Comparison of ENCODE assay signal across 8 cellular contexts in the genomic region with DNA sequence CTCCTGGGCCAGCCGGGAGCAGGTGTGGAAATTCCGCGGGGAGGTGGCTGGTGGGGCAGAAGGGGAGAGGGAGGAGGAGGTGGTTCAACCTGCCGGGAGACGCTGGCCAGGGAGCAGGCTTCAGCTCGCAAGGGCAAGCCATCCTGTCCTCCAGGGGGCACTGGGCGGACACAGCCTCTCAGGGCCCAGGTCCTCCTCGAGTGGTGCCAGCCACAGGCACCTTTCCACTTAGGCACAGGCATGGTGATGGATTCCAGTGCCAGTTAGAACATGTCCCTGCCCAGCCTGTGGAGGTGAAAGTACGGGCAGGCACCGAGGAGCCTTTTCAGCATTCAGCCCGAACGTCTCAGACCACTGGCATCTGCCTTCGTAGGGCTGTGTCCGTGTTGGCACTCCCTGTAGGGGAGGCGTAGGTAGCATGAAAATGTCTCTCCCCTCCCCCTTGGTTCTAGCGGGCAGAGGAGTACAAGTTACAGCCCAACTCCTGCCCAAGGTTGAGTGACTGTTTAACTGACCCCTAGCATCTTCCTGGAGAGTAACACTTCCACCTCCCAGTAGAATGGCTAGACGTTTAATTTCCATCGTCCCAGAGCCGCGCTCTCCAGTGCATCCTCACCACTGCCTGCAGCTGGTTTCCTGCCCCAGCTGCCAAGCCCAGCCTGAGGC. TPM values are rescaled to one million over a fixed set of nuclear protein-coding genes. Genes with fewer than 3 reads are reported as not detected.
A peak's percentile ranks its signal among the peaks of the same experiment; 100 is the strongest.
DNase-seq lines count a peak whose midpoint lies in the region; ATAC-seq and TF ChIP-seq lines count a peak whose summit lies in the region.

No MANE protein-coding gene starts in this region.

- H3K4me3 ChIP-seq in HAP-1 (peak overlapping the region; percentile 51), epithelial cell of proximal tubule (ENCODE audit: low read depth, low read length) (peak overlapping the region; percentile 67), muscle layer of colon (ENCODE audit: low read depth in 1 of 2, low read length in 2 of 2) (peak overlapping the region in 1 of 2 donors; percentile 53), uterus (peak overlapping the region; percentile 57)

- H3K4me3 Mint-ChIP-seq in CD4-positive, alpha-beta T cell, result peak overlapping the region; percentile 25

- H3K27me3 Mint-ChIP-seq in CD4-positive, alpha-beta T cell, result peaks cover 65% of the 10 kb centered on the region

- no peaks in the 10 kb centered on the region for H3K9me3 Mint-ChIP-seq in CD4-positive, alpha-beta T cell

- H3K36me3 Mint-ChIP-seq in CD4-positive, alpha-beta T cell (ENCODE audit: low read depth), result no peaks in the 10 kb centered on the region

- no peaks in the 10 kb centered on the region for H3K36me3 ChIP-seq in HAP-1 (replicated peaks)
- no peaks in the 10 kb centered on the region for H3K36me3 ChIP-seq in muscle layer of colon (ENCODE audit: insufficient read depth, low read length)
- H3K36me3 ChIP-seq in uterus, result no peaks in the 10 kb centered on the region

- ATAC-seq in CD4-positive, alpha-beta T cell (ENCODE audit: poor library complexity), result no peak
- ATAC-seq in GM21515 (IDR thresholded peaks at IDR 0.05; ENCODE audit: unreplicated experiment), result no peak
- ATAC-seq in HG02885 (IDR thresholded peaks at IDR 0.05; ENCODE audit: poor library complexity, unreplicated experiment), result no peak

- H3K9ac ChIP-seq in muscle layer of colon (ENCODE audit: low read length), result peak overlapping the region; percentile 8

- POLR2A ChIA-PET in CD4-positive, alpha-beta T cell (lab: Charles Lee), result no interaction called here

- no peak overlapping the region for H3K27ac Mint-ChIP-seq in CD4-positive, alpha-beta T cell

- CTCF ChIA-PET in CD4-positive, alpha-beta T cell (lab: Charles Lee), result no interaction called here

- TF ChIP-seq POLR2A in uterus (IDR thresholded peaks at IDR 0.05), result no peak

- H3K4me1 ChIP-seq in HAP-1 (peaks cover 6% of the 10 kb centered on the region), muscle layer of colon (ENCODE audit: insufficient read depth, low read length) (peaks cover 20% of the 10 kb centered on the region), uterus (peaks cover 0 to 19% of the 10 kb centered on the region in 2 donors)

- H3K27ac ChIP-seq in CD4-positive, alpha-beta T cell (ENCODE audit: low read depth, low read length), result no peak overlapping the region
- H3K27ac ChIP-seq in muscle layer of colon (ENCODE audit: low read depth, low read length) (peak overlapping the region; percentile 40), uterus (peak overlapping the region; percentile 55 to 68)

- intact Hi-C loops in CD4-positive, alpha-beta T cell (cut with DNase I, micrococcal nuclease), result no loop called here
- intact Hi-C loops in uterus (cut with DNase I; ENCODE audit: low total_unique reads), result no loop called here

- in situ Hi-C loops in HAP-1 (cut with MboI; ENCODE audit: low sequenced_read_pairs), result no loop called here
- in situ Hi-C loops in SK-MEL-5 (cut with HindIII; ENCODE audit: low pct_unique_long_range_greater_than_20kb, low sequenced_read_pairs), result no loop called here

- H3K9me3 ChIP-seq in CD4-positive, alpha-beta T cell (ENCODE audit: control insufficient read depth, low read length), result no peaks in the 10 kb centered on the region
- H3K9me3 ChIP-seq in HAP-1 (no peaks in the 10 kb centered on the region), muscle layer of colon (ENCODE audit: low read length) (no peaks in the 10 kb centered on the region), uterus (no peaks in the 10 kb centered on the region)

- H3K4me1 Mint-ChIP-seq in CD4-positive, alpha-beta T cell (ENCODE audit: low read depth), result peaks cover 6% of the 10 kb centered on the region

- TF ChIP-seq CTCF in CD4-positive, alpha-beta T cell (IDR thresholded peaks at IDR 0.05), result no peak
- TF ChIP-seq CTCF in epithelial cell of proximal tubule (conservative IDR thresholded peaks at IDR 0.05; ENCODE audit: low read depth, low read length) (peak; percentile 62), uterus (IDR thresholded peaks at IDR 0.05) (peak; percentile 42 to 63 (median 54))

- DNase-seq in CD4-positive, alpha-beta T cell, result no peak
- peak; percentile 26 to 69 for DNase-seq in HAP-1 (ENCODE audit: low spot score in 2 of 2)
- peak; percentile 71 for DNase-seq in SK-MEL-5 (ENCODE audit: low read depth, low spot score)
- no peak for DNase-seq in epithelial cell of proximal tubule (ENCODE audit: low read depth)
- peak; percentile 49 to 68 for DNase-seq in uterus

- H3K27me3 ChIP-seq in CD4-positive, alpha-beta T cell (ENCODE audit: control insufficient read depth, insufficient read depth, low read length), result peaks cover 43% of the 10 kb centered on the region
- H3K27me3 ChIP-seq in HAP-1 (ENCODE audit: low read depth) (no peaks in the 10 kb centered on the region), muscle layer of colon (ENCODE audit: control insufficient read depth in 1 of 2, insufficient read depth in 2 of 2, low read length in 2 of 2) (no peaks in the 10 kb centered on the region), uterus (no peaks in the 10 kb centered on the region)

RNA-seq across cellular contexts. Expression of a gene that starts 48.9 kb away (rescaled TPM):
- total RNA-seq in CD4-positive, alpha-beta T cell, result under 1 TPM in 1 of 2 experiments, not detected in 1; 0.06 TPM
- total RNA-seq in SK-MEL-5 (2014; rRNA removed; shearing (Covaris generic)), result 13.4 and 14.1 TPM in 2 replicates
- 32.2 and 44.8 TPM in 2 replicates for polyA plus RNA-seq in SK-MEL-5 (2015; cell fraction: cytosol; rRNA removed)
- 18.9 and 21.4 TPM in 2 replicates for polyA plus RNA-seq in SK-MEL-5 (2015; cell fraction: nucleus; rRNA removed)
- total RNA-seq in epithelial cell of proximal tubule (11.6 and 23.8 TPM in 2 replicates), uterus (100 to 1,000 TPM in 1 of 4 donors, 10 to 100 TPM in 3; 22.0 to 139 (median 31.6) TPM)

Comparison
In these comparisons a context has a peak if more than half of its experiments do, and no peak if none do; other contexts are left out.
1. DNase-seq: peak in HAP-1 (2 of 2), SK-MEL-5 (single experiment) and uterus (2 of 2); none in CD4-positive, alpha-beta T cell (0 of 10) and epithelial cell of proximal tubule (single experiment).
2. RNA of a gene that starts 48.9 kb away (total RNA-seq): 22.0 to 139 TPM in uterus, 11.6 to 23.8 TPM in epithelial cell of proximal tubule and 13.4 to 14.1 TPM in SK-MEL-5; 0.06 TPM in CD4-positive, alpha-beta T cell; every median in the first group is over 10 times any median in the second.